1 cellular context compared by ENCODE assay signal in genomic region chr11:116786360-116786759, GRCh38.
TF ChIP-seq lines count a peak whose summit lies in the region.

No MANE protein-coding gene starts in this region.

TF ChIP-seq in HCT116, 20 proteins besides CTCF, POLR2A, EP300 and RAD21:
- TF ChIP-seq, protein P1, sequence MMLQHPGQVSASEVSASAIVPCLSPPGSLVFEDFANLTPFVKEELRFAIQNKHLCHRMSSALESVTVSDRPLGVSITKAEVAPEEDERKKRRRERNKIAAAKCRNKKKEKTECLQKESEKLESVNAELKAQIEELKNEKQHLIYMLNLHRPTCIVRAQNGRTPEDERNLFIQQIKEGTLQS (IDR thresholded peaks at IDR 0.05): no peak
- TF ChIP-seq SP1 (IDR thresholded peaks at IDR 0.05; ENCODE audit: low read depth): no peak
- no peak for TF ChIP-seq SIN3A (IDR thresholded peaks at IDR 0.05; ENCODE audit: low read depth)
- no peak for TF ChIP-seq ELF1 (IDR thresholded peaks at IDR 0.05; ENCODE audit: borderline replicate concordance, low read depth)
- no peak for TF ChIP-seq TCF7L2 (IDR thresholded peaks at IDR 0.05; ENCODE audit: borderline replicate concordance, extremely low read depth, insufficient read depth, insufficient read length)
- TF ChIP-seq FOSL1 (IDR thresholded peaks at IDR 0.05; ENCODE audit: low read depth): no peak
- TF ChIP-seq ZFX (IDR thresholded peaks at IDR 0.05): no peak
- TF ChIP-seq CEBPB (IDR thresholded peaks at IDR 0.05; ENCODE audit: low read depth): no peak
- no peak for TF ChIP-seq SRF (IDR thresholded peaks at IDR 0.05; ENCODE audit: low read depth)
- no peak for TF ChIP-seq CBX3 (IDR thresholded peaks at IDR 0.05; ENCODE audit: low read depth)
- TF ChIP-seq EZH2 (IDR thresholded peaks at IDR 0.05): no peak
- no peak for TF ChIP-seq EZH2phosphoT487 (IDR thresholded peaks at IDR 0.05; ENCODE audit: borderline replicate concordance)
- TF ChIP-seq YY1 (IDR thresholded peaks at IDR 0.05; ENCODE audit: extremely low read depth, insufficient replicate concordance, low read depth, low read length): no peak
- no peak for TF ChIP-seq POLR2AphosphoS5 (IDR thresholded peaks at IDR 0.05; ENCODE audit: low read depth, low read length)
- no peak for TF ChIP-seq ZNF274 (IDR thresholded peaks at IDR 0.05; ENCODE audit: low read depth, low read length)
- TF ChIP-seq, protein P2, sequence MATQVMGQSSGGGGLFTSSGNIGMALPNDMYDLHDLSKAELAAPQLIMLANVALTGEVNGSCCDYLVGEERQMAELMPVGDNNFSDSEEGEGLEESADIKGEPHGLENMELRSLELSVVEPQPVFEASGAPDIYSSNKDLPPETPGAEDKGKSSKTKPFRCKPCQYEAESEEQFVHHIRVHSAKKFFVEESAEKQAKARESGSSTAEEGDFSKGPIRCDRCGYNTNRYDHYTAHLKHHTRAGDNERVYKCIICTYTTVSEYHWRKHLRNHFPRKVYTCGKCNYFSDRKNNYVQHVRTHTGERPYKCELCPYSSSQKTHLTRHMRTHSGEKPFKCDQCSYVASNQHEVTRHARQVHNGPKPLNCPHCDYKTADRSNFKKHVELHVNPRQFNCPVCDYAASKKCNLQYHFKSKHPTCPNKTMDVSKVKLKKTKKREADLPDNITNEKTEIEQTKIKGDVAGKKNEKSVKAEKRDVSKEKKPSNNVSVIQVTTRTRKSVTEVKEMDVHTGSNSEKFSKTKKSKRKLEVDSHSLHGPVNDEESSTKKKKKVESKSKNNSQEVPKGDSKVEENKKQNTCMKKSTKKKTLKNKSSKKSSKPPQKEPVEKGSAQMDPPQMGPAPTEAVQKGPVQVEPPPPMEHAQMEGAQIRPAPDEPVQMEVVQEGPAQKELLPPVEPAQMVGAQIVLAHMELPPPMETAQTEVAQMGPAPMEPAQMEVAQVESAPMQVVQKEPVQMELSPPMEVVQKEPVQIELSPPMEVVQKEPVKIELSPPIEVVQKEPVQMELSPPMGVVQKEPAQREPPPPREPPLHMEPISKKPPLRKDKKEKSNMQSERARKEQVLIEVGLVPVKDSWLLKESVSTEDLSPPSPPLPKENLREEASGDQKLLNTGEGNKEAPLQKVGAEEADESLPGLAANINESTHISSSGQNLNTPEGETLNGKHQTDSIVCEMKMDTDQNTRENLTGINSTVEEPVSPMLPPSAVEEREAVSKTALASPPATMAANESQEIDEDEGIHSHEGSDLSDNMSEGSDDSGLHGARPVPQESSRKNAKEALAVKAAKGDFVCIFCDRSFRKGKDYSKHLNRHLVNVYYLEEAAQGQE (IDR thresholded peaks at IDR 0.05; ENCODE audit: low read depth): no peak
- TF ChIP-seq EGR1 (IDR thresholded peaks at IDR 0.05; ENCODE audit: low read depth): no peak
- no peak for TF ChIP-seq ZBTB33 (IDR thresholded peaks at IDR 0.05; ENCODE audit: extremely low read depth, insufficient replicate concordance, low read length)
- no peak for TF ChIP-seq JUND (IDR thresholded peaks at IDR 0.05)
